ENCODE assay signal across 22 cellular contexts in genomic region chr13:111967572-111968201, GRCh38.
DNase-seq lines count a peak whose midpoint lies in the region; FAIRE-seq and TF ChIP-seq lines count a peak whose summit lies in the region.
"Had no signal": no experiment of that assay in that cellular context is flagged by ENCODE, and none has a peak within 500 bp of the region (broad histone marks: within the 10 kb centered on the region; RNA-seq: fewer than 3 reads in every experiment).

No MANE protein-coding gene starts in this region.

- DNase-seq in NCI-H524 (lab: John Stamatoyannopoulos, UW) (peak; percentile 25 to 57), NCI-H524 treated with DMSO at 0.1 percent for 48 hours (lab: John Stamatoyannopoulos, UW) (no peak), middle frontal gyrus (ENCODE audit: extremely low spot score, low spot score) (peak; percentile 53), testis (peak; percentile 49), 8988T (no peak), SIG-M5 (lab: John Stamatoyannopoulos, UW) (no peak), GM19239 (ENCODE audit: insufficient read length, low spot score) (no peak)
- DNase-seq: activated T-cell treated with anti-CD3 and anti-CD28 coated beads, Interleukin-2, amount 50 U/mL, for 24 hours; DND-41; KG1; left cardiac atrium; mesenchymal stem cell; MM.1S; naive B cell; NCI-H1436 treated with DMSO at 0.1 percent for 48 hours; NCI-H510A; stimulated activated CD4-positive, alpha-beta T cell treated with anti-CD3 and anti-CD28 coated beads, Interleukin-12 subunit alpha, Interleukin-12 subunit beta, amount 100 ng/mL, for 4 hours; stimulated activated naive CD8-positive, alpha-beta T cell treated with anti-CD3 and anti-CD28 coated beads, Interleukin-15, amount 100 ng/mL, for 72 hours had no signal

- H3K27ac ChIP-seq in cingulate gyrus (ENCODE audit: low read depth, low read length) (peak overlapping the region; percentile 54), testis (no peak overlapping the region)

- no peak for TF ChIP-seq POLR2A in testis (IDR thresholded peaks at IDR 0.05)

- intact Hi-C loops in testis (cut with DNase I; ENCODE audit: low total_unique reads), result no loop called here

- H3K36me3 ChIP-seq in testis (ENCODE audit: low read depth, missing control alignments), result no peaks in the 10 kb centered on the region

- whole genome bisulfite sequencing in testis, 2 donors, result 42 to 48% methylated on average over 8 of the region's 8 CpGs

- FAIRE-seq in GM19239 (lab: Jason Lieb, UNC), result no peak
- FAIRE-seq: endometrium, H54, RCC 7860 had no signal

- no peaks in the 10 kb centered on the region for H3K4me1 ChIP-seq in testis

- no peak for TF ChIP-seq CTCF in testis (IDR thresholded peaks at IDR 0.05)

- H3K9me3 ChIP-seq in testis, result no peaks in the 10 kb centered on the region

- H3K4me3 ChIP-seq in testis, result no peak overlapping the region

- no peaks in the 10 kb centered on the region for H3K27me3 ChIP-seq in testis

Comparison
In these comparisons a context has a peak if more than half of its experiments do, and no peak if none do; other contexts are left out.
1. DNase-seq: peak in NCI-H524 (2 of 2), middle frontal gyrus (single experiment) and testis (single experiment); none in NCI-H524 treated with DMSO at 0.1 percent for 48 hours (single experiment), 8988T (single experiment), SIG-M5 (single experiment) and GM19239 (single experiment).